Comparison of ENCODE assay signal across 2 cellular contexts in genomic region chrX:53116101-53116500, GRCh38.
TF ChIP-seq lines count a peak whose summit lies in the region.

No MANE protein-coding gene starts in this region.

TF ChIP-seq in SK-N-SH treated with all-trans-retinoic acid at 6 μM for 48 hours, 23 proteins besides CTCF, POLR2A, EP300 and RAD21 (continued from another document):
- TF ChIP-seq CREB5 (CRISPR knock-in tag; IDR thresholded peaks at IDR 0.05; ENCODE audit: low read depth): no peak
- no peak for TF ChIP-seq PPARA (CRISPR knock-in tag; IDR thresholded peaks at IDR 0.05; ENCODE audit: borderline replicate concordance)
- no peak for TF ChIP-seq CSRNP3 (CRISPR knock-in tag; IDR thresholded peaks at IDR 0.05)

TF ChIP-seq in SK-N-SH, 30 proteins besides CTCF, POLR2A, EP300 and RAD21 (continued from another document):
- TF ChIP-seq REST (IDR thresholded peaks at IDR 0.05; ENCODE audit: low read depth, low read length): no peak
- no peak for TF ChIP-seq TCF12 (IDR thresholded peaks at IDR 0.05)
- no peak for TF ChIP-seq ZBTB33 (IDR thresholded peaks at IDR 0.05; ENCODE audit: borderline replicate concordance, low read depth)
- no peak for TF ChIP-seq MEF2A (IDR thresholded peaks at IDR 0.05; ENCODE audit: borderline replicate concordance, low read depth)
- no peak for TF ChIP-seq EZH2phosphoT487 (IDR thresholded peaks at IDR 0.05; ENCODE audit: borderline replicate concordance, low read depth)
- no peak for TF ChIP-seq RCOR1 (IDR thresholded peaks at IDR 0.05; ENCODE audit: low read length)
